ENCODE assay signal across 9 cellular contexts in the genomic region with DNA sequence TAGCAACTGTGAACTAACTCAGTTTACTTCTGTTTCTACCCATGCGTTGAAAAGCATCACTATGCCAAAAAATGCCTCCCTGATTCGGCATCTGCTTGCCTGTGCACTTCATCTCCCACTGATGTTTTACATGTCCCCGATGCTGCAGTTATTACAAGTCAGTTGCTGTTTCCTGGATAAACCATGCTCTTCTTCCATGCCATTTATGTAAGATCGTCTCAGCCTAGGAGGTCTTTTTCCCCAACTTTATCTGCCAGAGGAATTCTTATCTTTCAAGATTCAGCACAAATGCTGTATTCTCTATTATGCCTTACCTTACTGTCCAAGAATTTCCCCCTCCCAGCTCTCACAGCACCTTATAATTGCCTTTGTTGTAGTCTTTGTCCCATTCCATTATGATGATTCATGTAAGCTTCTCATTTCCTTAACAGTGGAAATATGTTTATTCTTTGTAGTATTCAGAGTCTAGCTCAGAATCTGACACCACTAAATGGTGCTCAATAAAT. TPM values are rescaled to one million over a fixed set of nuclear protein-coding genes. Genes with fewer than 3 reads are reported as not detected.
A peak's percentile ranks its signal among the peaks of the same experiment; 100 is the strongest.
DNase-seq lines count a peak whose midpoint lies in the region; ATAC-seq, FAIRE-seq and TF ChIP-seq lines count a peak whose summit lies in the region.
"Had no signal": no experiment of that assay in that cellular context is flagged by ENCODE, and none has a peak within 500 bp of the region (broad histone marks: within the 10 kb centered on the region; RNA-seq: fewer than 3 reads in every experiment).

No MANE protein-coding gene starts in this region.

- POLR2A ChIA-PET in H1 (lab: Charles Lee; ENCODE audit: partially characterized antibody), result no interaction called here
- POLR2A ChIA-PET in naive thymus-derived CD4-positive, alpha-beta T cell (lab: Charles Lee), result interaction anchor here (1.2 kb wide), 1 partner anchor 19 kb away, joined by 5 read pairs; no protein-coding TSS in a partner anchor

- no peak for FAIRE-seq in H1 (lab: Jason Lieb, UNC)

- no peaks in the 10 kb centered on the region for H3K36me3 ChIP-seq in H1 (ENCODE audit: control insufficient read depth in 2 of 4, insufficient read depth in 4 of 4, low read length in 3 of 4)
- H3K36me3 ChIP-seq in naive thymus-derived CD4-positive, alpha-beta T cell (ENCODE audit: control insufficient read depth in 2 of 3, insufficient read depth in 3 of 3, low read length in 3 of 3), result no peaks in the 10 kb centered on the region

- no peak overlapping the region for H2BK15ac ChIP-seq in H1 (ENCODE audit: low read length)

- no peak overlapping the region for H4K91ac ChIP-seq in H1 (replicated peaks; ENCODE audit: insufficient read length, low read length)

- TF ChIP-seq CTCF in H1 (IDR thresholded peaks at IDR 0.05; ENCODE audit: control extremely low read depth in 1 of 3, insufficient read depth in 1 of 3, low read depth in 1 of 3, low read length in 3 of 3), result no peak

- H2BK20ac ChIP-seq in H1 (ENCODE audit: low read length), result no peak overlapping the region

- H3K56ac ChIP-seq in H1 (replicated peaks; ENCODE audit: insufficient read length, low read depth, low read length), result no peak overlapping the region

- no peak for TF ChIP-seq EP300 in H1 (IDR thresholded peaks at IDR 0.05; ENCODE audit: borderline replicate concordance in 1 of 2, low read depth in 2 of 2, low read length in 2 of 2)

- no peak overlapping the region for H3K4me3 ChIP-seq in H1 (ENCODE audit: extremely low read depth in 1 of 4, insufficient read depth in 2 of 4, low read depth in 3 of 4, low read length in 4 of 4)
- no peak overlapping the region for H3K4me3 ChIP-seq in naive thymus-derived CD4-positive, alpha-beta T cell (ENCODE audit: low read length)

- peaks cover 13 to 83% (median 72%) of the 10 kb centered on the region in 7 donors for H3K4me1 Mint-ChIP-seq in naive thymus-derived CD4-positive, alpha-beta T cell
- H3K4me1 Mint-ChIP-seq in stimulated activated effector memory CD8-positive, alpha-beta T cell treated with anti-CD3 and anti-CD28 coated beads, Interleukin-12 subunit alpha, Interleukin-12 subunit beta, amount 100 ng/mL, for 72 hours, result peaks cover 28% of the 10 kb centered on the region
- peaks cover 42% of the 10 kb centered on the region for H3K4me1 Mint-ChIP-seq in stimulated activated naive CD8-positive, alpha-beta T cell treated with anti-CD3 and anti-CD28 coated beads, Interleukin-15, amount 100 ng/mL, for 72 hours

- H3K27ac ChIP-seq in H1 (ENCODE audit: low read depth, low read length), result no peak overlapping the region
- no peak overlapping the region for H3K27ac ChIP-seq in naive thymus-derived CD4-positive, alpha-beta T cell (ENCODE audit: low read depth, low read length)
- H3K27ac ChIP-seq: KMS-11 had no signal

- H3K79me1 ChIP-seq in H1 (ENCODE audit: low read depth, low read length), result no peaks in the 10 kb centered on the region

- H3K18ac ChIP-seq in H1 (ENCODE audit: extremely low read depth, low read length), result no peak overlapping the region

- H3K23me2 ChIP-seq in H1 (ENCODE audit: low read depth, low read length), result no peaks in the 10 kb centered on the region

- no peak overlapping the region for H3K4me2 ChIP-seq in H1 (ENCODE audit: insufficient read depth in 1 of 2, low read depth in 2 of 2, low read length in 2 of 2)
- H3K4me2 ChIP-seq: KMS-11 had no signal

- H3K36me3 Mint-ChIP-seq in naive thymus-derived CD4-positive, alpha-beta T cell, result peaks cover 0 to 9% (median 8%) of the 10 kb centered on the region in 5 donors
- no peaks in the 10 kb centered on the region for H3K36me3 Mint-ChIP-seq in stimulated activated effector memory CD8-positive, alpha-beta T cell treated with anti-CD3 and anti-CD28 coated beads, Interleukin-12 subunit alpha, Interleukin-12 subunit beta, amount 100 ng/mL, for 72 hours

- H3K9me3 Mint-ChIP-seq in naive thymus-derived CD4-positive, alpha-beta T cell, result no peaks in the 10 kb centered on the region
- H3K9me3 Mint-ChIP-seq in stimulated activated effector memory CD8-positive, alpha-beta T cell treated with anti-CD3 and anti-CD28 coated beads, Interleukin-12 subunit alpha, Interleukin-12 subunit beta, amount 100 ng/mL, for 72 hours, result no peaks in the 10 kb centered on the region
- H3K9me3 Mint-ChIP-seq in stimulated activated naive CD8-positive, alpha-beta T cell treated with anti-CD3 and anti-CD28 coated beads, Interleukin-15, amount 100 ng/mL, for 72 hours, result no peaks in the 10 kb centered on the region

- no peak overlapping the region for H4K8ac ChIP-seq in H1 (ENCODE audit: extremely low read depth, insufficient read depth, low read length)

- no peak for ATAC-seq in naive thymus-derived CD4-positive, alpha-beta T cell
- ATAC-seq in stimulated activated effector memory CD8-positive, alpha-beta T cell treated with anti-CD3 and anti-CD28 coated beads, Interleukin-12 subunit alpha, Interleukin-12 subunit beta, amount 100 ng/mL, for 72 hours, result no peak
- ATAC-seq in GM21825 (IDR thresholded peaks at IDR 0.05; ENCODE audit: unreplicated experiment) (no peak), HG03460 (IDR thresholded peaks at IDR 0.05; ENCODE audit: unreplicated experiment) (no peak)
- ATAC-seq in stimulated activated naive CD8-positive, alpha-beta T cell treated with anti-CD3 and anti-CD28 coated beads, Interleukin-15, amount 100 ng/mL, for 72 hours, result no peak

- no peak overlapping the region for H2AFZ ChIP-seq in H1 (ENCODE audit: low read length)

- H3K9me3 ChIP-seq in H1 (ENCODE audit: insufficient read depth in 2 of 2, low read depth in 1 of 2, low read length in 1 of 2), result no peaks in the 10 kb centered on the region
- H3K9me3 ChIP-seq in naive thymus-derived CD4-positive, alpha-beta T cell (ENCODE audit: control insufficient read depth in 2 of 3, low read length in 3 of 3), result no peaks in the 10 kb centered on the region

- no peak overlapping the region for H3K4ac ChIP-seq in H1 (replicated peaks; ENCODE audit: insufficient read length, low read depth, low read length)

- WGBS in H1 (ENCODE audit: extremely low coverage in 1 of 2, insufficient coverage in 1 of 2, insufficient read length in 1 of 2, insufficient replicate concordance in 2 of 2, low coverage in 1 of 2, low lambda C conversion rate in 2 of 2, missing lambda C conversion rate in 1 of 2), 2 experiments, result 87% methylated on average over 4 of the region's 4 CpGs; no CpG with 5 or more reads in 1 of the 2 experiments

- no peaks in the 10 kb centered on the region for H3K27me3 ChIP-seq in H1 (replicated peaks in 1 of 4; ENCODE audit: control insufficient read depth in 3 of 4, extremely low read depth in 1 of 4, insufficient read depth in 3 of 4, low read length in 3 of 4)
- H3K27me3 ChIP-seq in naive thymus-derived CD4-positive, alpha-beta T cell (ENCODE audit: control insufficient read depth in 2 of 2, insufficient read depth in 2 of 2, low read length in 2 of 2), result no peaks in the 10 kb centered on the region

- CTCF ChIA-PET in H1 (lab: Charles Lee; ENCODE audit: partially characterized antibody), result no interaction called here
- CTCF ChIA-PET in naive thymus-derived CD4-positive, alpha-beta T cell (lab: Charles Lee), result no interaction called here

- no peaks in the 10 kb centered on the region for H4K20me1 ChIP-seq in H1 (replicated peaks in 1 of 2; ENCODE audit: control insufficient read depth in 1 of 2, insufficient read depth in 2 of 2, low read length in 2 of 2)

- no peak overlapping the region for H3K9ac ChIP-seq in H1 (replicated peaks in 1 of 4; ENCODE audit: extremely low read depth in 1 of 4, low read depth in 3 of 4, low read length in 3 of 4)
- H3K9ac ChIP-seq: KMS-11 had no signal

- H3K4me3 Mint-ChIP-seq in naive thymus-derived CD4-positive, alpha-beta T cell, result peak overlapping the region in 8 of 10 donors; percentile 1 to 49 (median 31)
- H3K4me3 Mint-ChIP-seq in stimulated activated effector memory CD8-positive, alpha-beta T cell treated with anti-CD3 and anti-CD28 coated beads, Interleukin-12 subunit alpha, Interleukin-12 subunit beta, amount 100 ng/mL, for 72 hours, result no peak overlapping the region
- H3K4me3 Mint-ChIP-seq in stimulated activated naive CD8-positive, alpha-beta T cell treated with anti-CD3 and anti-CD28 coated beads, Interleukin-15, amount 100 ng/mL, for 72 hours, result no peak overlapping the region

- H3K14ac ChIP-seq in H1 (ENCODE audit: insufficient read length), result no peak overlapping the region

- H3K4me1 ChIP-seq in H1 (replicated peaks in 1 of 4; ENCODE audit: control insufficient read depth in 3 of 4, insufficient read depth in 4 of 4, low read length in 3 of 4), result no peaks in the 10 kb centered on the region; a peak in 1 of 7 replicates
- peaks cover 2 to 27% of the 10 kb centered on the region in 2 donors for H3K4me1 ChIP-seq in naive thymus-derived CD4-positive, alpha-beta T cell (ENCODE audit: control insufficient read depth in 2 of 2, insufficient read depth in 2 of 2, low read length in 2 of 2)

- peak; percentile 86 for DNase-seq in Daoy (ENCODE audit: low read depth)
- peak; percentile 81 for DNase-seq in LoVo (ENCODE audit: low spot score)
- DNase-seq in H1 (ENCODE audit: low read depth in 1 of 2, low spot score in 2 of 2), result no peak
- no peak for DNase-seq in naive thymus-derived CD4-positive, alpha-beta T cell
- DNase-seq in stimulated activated effector memory CD8-positive, alpha-beta T cell treated with anti-CD3 and anti-CD28 coated beads, Interleukin-12 subunit alpha, Interleukin-12 subunit beta, amount 100 ng/mL, for 72 hours (ENCODE audit: low spot score in 2 of 2), result no peak
- DNase-seq in stimulated activated naive CD8-positive, alpha-beta T cell treated with anti-CD3 and anti-CD28 coated beads, Interleukin-15, amount 100 ng/mL, for 72 hours, result no peak

- no peak for TF ChIP-seq POLR2A in H1 (IDR thresholded peaks at IDR 0.05; ENCODE audit: control extremely low read depth in 1 of 2, low read depth in 2 of 2, low read length in 2 of 2)

- no peak overlapping the region for H3K23ac ChIP-seq in H1 (ENCODE audit: insufficient read length)

- H3K27ac Mint-ChIP-seq in naive thymus-derived CD4-positive, alpha-beta T cell, result peak overlapping the region in 5 of 9 donors; percentile 5 to 51 (median 8)
- H3K27ac Mint-ChIP-seq in stimulated activated effector memory CD8-positive, alpha-beta T cell treated with anti-CD3 and anti-CD28 coated beads, Interleukin-12 subunit alpha, Interleukin-12 subunit beta, amount 100 ng/mL, for 72 hours, result no peak overlapping the region
- H3K27ac Mint-ChIP-seq in stimulated activated naive CD8-positive, alpha-beta T cell treated with anti-CD3 and anti-CD28 coated beads, Interleukin-15, amount 100 ng/mL, for 72 hours, result no peak overlapping the region

- TF ChIP-seq RAD21 in H1 (IDR thresholded peaks at IDR 0.05 in 1 of 2, conservative IDR thresholded peaks at IDR 0.05 in 1 of 2; ENCODE audit: low read depth in 2 of 2, low read length in 2 of 2), result no peak

- H2BK12ac ChIP-seq in H1 (ENCODE audit: low read depth, low read length), result no peak overlapping the region

- no peak overlapping the region for H2BK120ac ChIP-seq in H1 (replicated peaks; ENCODE audit: low read depth, low read length)

- H2AK5ac ChIP-seq in H1 (ENCODE audit: low read depth, low read length), result no peak overlapping the region; the same call in 1 of the 2 replicates

- H2BK5ac ChIP-seq in H1 (ENCODE audit: low read depth, low read length), result no peak overlapping the region

- no peak overlapping the region for H4K5ac ChIP-seq in H1 (ENCODE audit: insufficient read length, low read depth, low read length)

- H3K79me2 ChIP-seq in H1 (ENCODE audit: control insufficient read depth in 1 of 2, insufficient read depth in 2 of 2, low read length in 2 of 2), result no peaks in the 10 kb centered on the region

- no peaks in the 10 kb centered on the region for H3K27me3 Mint-ChIP-seq in naive thymus-derived CD4-positive, alpha-beta T cell
- no peaks in the 10 kb centered on the region for H3K27me3 Mint-ChIP-seq in stimulated activated naive CD8-positive, alpha-beta T cell treated with anti-CD3 and anti-CD28 coated beads, Interleukin-15, amount 100 ng/mL, for 72 hours

- intact Hi-C loops in naive thymus-derived CD4-positive, alpha-beta T cell (cut with micrococcal nuclease), result loop anchor here in 1 of 2 donors (1.0 to 5.0 kb wide), 2 partner anchors 10 to 33 kb away; no protein-coding TSS in a partner anchor

RNA-seq across cellular contexts. Expression of gene PRKACB, which starts 30.0 kb away (rescaled TPM):
- 47.3 and 47.9 TPM in 2 replicates for total RNA-seq in Daoy (2014; rRNA removed; shearing (Covaris generic))
- total RNA-seq in H1 (2021; fragmentation: NEBNext Ultra II Directional; extraction: Animal tissue kit (Norgen Biotek cat#: 25700)), result 28.8 and 31.0 TPM in 2 replicates
- polyA plus RNA-seq in H1 (2011; rRNA removed), result 3.9 and 7.8 TPM in 2 replicates
- polyA plus RNA-seq in H1 (2011; cell fraction: cytosol; rRNA removed), result 9.1 TPM
- polyA plus RNA-seq in H1 (2011; cell fraction: nucleus; rRNA removed), result 2.7 TPM
- 8.0 to 20.6 TPM (median 11.5 TPM) in 4 replicates for polyA plus RNA-seq in H1 (2012, experiment 1 of 2)
- polyA plus RNA-seq in H1 (2012, experiment 2 of 2), result 1.5 TPM
- 12.1 TPM for polyA plus RNA-seq in H1 (2013, experiment 1 of 2)
- 11.0 TPM for polyA plus RNA-seq in H1 (2013, experiment 2 of 2)
- polyA minus RNA-seq in H1 (2011; rRNA and poly(A)+ RNA removed), result 14.0 and 16.8 TPM in 2 replicates
- polyA minus RNA-seq in H1 (2011; cell fraction: cytosol; rRNA and poly(A)+ RNA removed), result 8.7 TPM
- polyA minus RNA-seq in H1 (2011; cell fraction: nucleus; rRNA and poly(A)+ RNA removed), result 23.7 TPM
- 100 to 1,000 TPM in 2 of 5 experiments, 10 to 100 TPM in 3; 71.1 to 176 (median 89.3) TPM for total RNA-seq in naive thymus-derived CD4-positive, alpha-beta T cell
- 100 to 1,000 TPM in 1 of 2 donors, 10 to 100 TPM in 1; 95.0 to 134 TPM for polyA plus RNA-seq in naive thymus-derived CD4-positive, alpha-beta T cell

Comparison
In these comparisons a context has a peak if more than half of its experiments do, and no peak if none do; other contexts are left out.
1. DNase-seq: peak in Daoy (single experiment) and LoVo (single experiment); none in H1 (0 of 2), naive thymus-derived CD4-positive, alpha-beta T cell (0 of 9), stimulated activated effector memory CD8-positive, alpha-beta T cell treated with anti-CD3 and anti-CD28 coated beads, Interleukin-12 subunit alpha, Interleukin-12 subunit beta, amount 100 ng/mL, for 72 hours (0 of 2) and stimulated activated naive CD8-positive, alpha-beta T cell treated with anti-CD3 and anti-CD28 coated beads, Interleukin-15, amount 100 ng/mL, for 72 hours (0 of 2).
2. H3K27ac Mint-ChIP-seq: peak in naive thymus-derived CD4-positive, alpha-beta T cell (5 of 9); none in stimulated activated effector memory CD8-positive, alpha-beta T cell treated with anti-CD3 and anti-CD28 coated beads, Interleukin-12 subunit alpha, Interleukin-12 subunit beta, amount 100 ng/mL, for 72 hours (single experiment) and stimulated activated naive CD8-positive, alpha-beta T cell treated with anti-CD3 and anti-CD28 coated beads, Interleukin-15, amount 100 ng/mL, for 72 hours (0 of 2).
3. H3K4me3 Mint-ChIP-seq: peak in naive thymus-derived CD4-positive, alpha-beta T cell (8 of 10); none in stimulated activated effector memory CD8-positive, alpha-beta T cell treated with anti-CD3 and anti-CD28 coated beads, Interleukin-12 subunit alpha, Interleukin-12 subunit beta, amount 100 ng/mL, for 72 hours (single experiment) and stimulated activated naive CD8-positive, alpha-beta T cell treated with anti-CD3 and anti-CD28 coated beads, Interleukin-15, amount 100 ng/mL, for 72 hours (0 of 2).